In genomic region chr3:9078561-9079240, GRCh38 we compare ENCODE assay signal across 16 cellular contexts.
DNase-seq lines count a peak whose midpoint lies in the region; ATAC-seq, FAIRE-seq and TF ChIP-seq lines count a peak whose summit lies in the region.
"Had no signal": no experiment of that assay in that cellular context is flagged by ENCODE, and none has a peak within 500 bp of the region (broad histone marks: within the 10 kb centered on the region; RNA-seq: fewer than 3 reads in every experiment).

No MANE protein-coding gene starts in this region.

- dilution Hi-C loops in keratinocyte (cut with MboI; ENCODE audit: extremely low pct_ligation_motif_present, low sequenced_read_pairs), result no loop called here

- H3K9me3 ChIP-seq in keratinocyte (ENCODE audit: control insufficient read depth, low read depth, low read length) (no peaks in the 10 kb centered on the region), mucosa of descending colon (no peaks in the 10 kb centered on the region)
- H3K9me3 ChIP-seq: heart right ventricle, sigmoid colon had no signal

- no peak overlapping the region for H3K4me2 ChIP-seq in keratinocyte (ENCODE audit: control insufficient read depth, extremely low read depth, insufficient read depth, low read depth, low read length)

- H3K4me1 ChIP-seq in keratinocyte (ENCODE audit: control insufficient read depth, extremely low read depth, insufficient read depth, low read length) (peaks cover 28% of the 10 kb centered on the region), mucosa of descending colon (ENCODE audit: low read depth) (no peaks in the 10 kb centered on the region)

- DNase-seq in GM06990 (ENCODE audit: extremely low read depth, insufficient read length) (no peak), GM20000 (ENCODE audit: low spot score) (peak; percentile 32), SK-MEL-5 (ENCODE audit: low read depth, low spot score) (peak; percentile 8), keratinocyte (ENCODE audit: low read depth, low spot score) (no peak), ecto neural progenitor cell (ENCODE audit: low spot score) (no peak), mucosa of descending colon (no peak), globus pallidus (ENCODE audit: low spot score) (no peak), NCI-H1694 treated with DMSO at 0.1 percent for 48 hours (lab: John Stamatoyannopoulos, UW) (no peak)
- DNase-seq: activated naive CD4-positive, alpha-beta T cell treated with anti-CD3 and anti-CD28 coated beads, Interleukin-2, amount 10 ng/mL, durations not matched to agents 7 days and 5 days; CD8-positive, alpha-beta memory T cell; heart right ventricle; NCI-H2029; sigmoid colon; stimulated activated naive CD8-positive, alpha-beta T cell treated with anti-CD3 and anti-CD28 coated beads, Interleukin-15, Interleukin-2, amounts not matched to agents 100 U/mL and 50 U/mL, for 24 hours had no signal

- no peak overlapping the region for H2AFZ ChIP-seq in keratinocyte (ENCODE audit: control insufficient read depth, low read length)

- no peaks in the 10 kb centered on the region for H4K20me1 ChIP-seq in keratinocyte (ENCODE audit: control insufficient read depth, extremely low read depth, insufficient read depth, low read length)

- intact Hi-C loops in mucosa of descending colon (cut with DNase I, micrococcal nuclease), result no loop called here

- H3K79me2 ChIP-seq in keratinocyte (ENCODE audit: control insufficient read depth, insufficient read depth, low read length), result no peaks in the 10 kb centered on the region

- in situ Hi-C loops in SK-MEL-5 (cut with HindIII; ENCODE audit: low pct_unique_long_range_greater_than_20kb, low sequenced_read_pairs), result no loop called here

- H3K9me1 ChIP-seq in keratinocyte (ENCODE audit: control insufficient read depth, extremely low read depth, insufficient read depth, low read length), result peaks cover 3% of the 10 kb centered on the region

- TF ChIP-seq CTCF in GM06990 (IDR thresholded peaks at IDR 0.05; ENCODE audit: insufficient read depth, low read length, poor library complexity, severe bottlenecking), result peak; percentile 44
- TF ChIP-seq CTCF in GM20000 (IDR thresholded peaks at IDR 0.05; ENCODE audit: extremely low read depth, missing control alignments), result peak; percentile 15
- no peak for TF ChIP-seq CTCF in keratinocyte (optimal IDR thresholded peaks at IDR 0.05 in 1 of 3, IDR thresholded peaks at IDR 0.05 in 1 of 3, conservative IDR thresholded peaks at IDR 0.05 in 1 of 3; ENCODE audit: extremely low read depth in 1 of 3, insufficient read depth in 2 of 3, low read length in 3 of 3)
- no peak for TF ChIP-seq CTCF in mucosa of descending colon (IDR thresholded peaks at IDR 0.05)

- no peak for FAIRE-seq in keratinocyte (lab: Jason Lieb, UNC)
- FAIRE-seq: GM18507 had no signal

- ATAC-seq in mucosa of descending colon, result no peak
- ATAC-seq: heart right ventricle; natural killer cell treated with Interleukin-12 subunit alpha and Interleukin-12 subunit beta and Interleukin-15 and Interleukin-18, amount 100 ng/mL, for 72 hours; stimulated activated naive CD8-positive, alpha-beta T cell treated with anti-CD3 and anti-CD28 coated beads, Interleukin-15, Interleukin-2, amounts not matched to agents 100 U/mL and 50 U/mL, for 24 hours had no signal

- no peaks in the 10 kb centered on the region for H3K36me3 ChIP-seq in GM06990 (ENCODE audit: control insufficient read depth, insufficient read depth, low read length)
- H3K36me3 ChIP-seq in keratinocyte (ENCODE audit: control insufficient read depth in 2 of 2, extremely low read depth in 1 of 2, insufficient read depth in 2 of 2, low read length in 2 of 2), result peaks cover 0 to 2% of the 10 kb centered on the region in 2 experiments
- H3K36me3 ChIP-seq in mucosa of descending colon (ENCODE audit: low read depth), result no peaks in the 10 kb centered on the region
- H3K36me3 ChIP-seq: heart right ventricle, sigmoid colon had no signal

- H3K4me3 ChIP-seq in GM06990 (replicated peaks; ENCODE audit: low read depth, low read length) (no peak overlapping the region), keratinocyte (ENCODE audit: control insufficient read depth in 2 of 3, extremely low read depth in 1 of 3, insufficient read depth in 2 of 3, low read depth in 1 of 3, low read length in 3 of 3) (no peak overlapping the region), mucosa of descending colon (no peak overlapping the region)
- H3K4me3 ChIP-seq: heart right ventricle, sigmoid colon had no signal

- peak overlapping the region; percentile 86 for H3K27ac ChIP-seq in keratinocyte (ENCODE audit: control insufficient read depth, insufficient read depth, low read length)
- H3K27ac ChIP-seq: heart right ventricle, sigmoid colon had no signal

- H3K27me3 ChIP-seq in GM06990 (replicated peaks; ENCODE audit: control insufficient read depth, insufficient read depth, low read length) (no peaks in the 10 kb centered on the region), keratinocyte (ENCODE audit: control insufficient read depth, extremely low read depth, insufficient read depth, low read length) (no peaks in the 10 kb centered on the region)
- H3K27me3 ChIP-seq: heart right ventricle, sigmoid colon had no signal

- H3K9ac ChIP-seq in keratinocyte (ENCODE audit: control insufficient read depth, extremely low read depth, insufficient read depth, low read length), result no peak overlapping the region

Comparison
In these comparisons a context has a peak if more than half of its experiments do, and no peak if none do; other contexts are left out.
1. DNase-seq: peak in GM20000 (single experiment) and SK-MEL-5 (single experiment); none in GM06990 (single experiment), keratinocyte (single experiment), ecto neural progenitor cell (single experiment), mucosa of descending colon (0 of 3), globus pallidus (single experiment) and NCI-H1694 treated with DMSO at 0.1 percent for 48 hours (single experiment).
2. CTCF ChIP-seq: peak in GM06990 (single experiment) and GM20000 (single experiment); none in keratinocyte (0 of 3) and mucosa of descending colon (single experiment).